Comparison of ENCODE assay signal across 14 cellular contexts in genomic region chr5:176373100-176373818, GRCh38. TPM values are rescaled to one million over a fixed set of nuclear protein-coding genes. Genes with fewer than 3 reads are reported as not detected.
A peak's percentile ranks its signal among the peaks of the same experiment; 100 is the strongest.
DNase-seq lines count a peak whose midpoint lies in the region; ATAC-seq and TF ChIP-seq lines count a peak whose summit lies in the region.
"Had no signal": no experiment of that assay in that cellular context is flagged by ENCODE, and none has a peak within 500 bp of the region (broad histone marks: within the 10 kb centered on the region; RNA-seq: fewer than 3 reads in every experiment).

No MANE protein-coding gene starts in this region.

- POLR2A ChIA-PET in IMR-90 (lab: Charles Lee; ENCODE audit: unreplicated experiment): no interaction called here
- POLR2A ChIA-PET in OCI-LY7 (lab: Charles Lee): interaction anchor here (0.6 to 1.4 kb wide), 3 partner anchors 8 to 555 kb away, joined by 3 to 6 read pairs (median 5); partner anchors contain the start of gene KIAA1191
- POLR2A ChIA-PET in SK-N-SH (lab: Yijun Ruan, JAX): interaction anchor here (2.1 to 2.3 kb wide), 2 partner anchors 11 to 15 kb away, joined by 7 read pairs; partner anchors contain the start of genes HIGD2A, KIAA1191 and NOP16

- no peak overlapping the region for H3K4me3 ChIP-seq in IMR-90 (ENCODE audit: insufficient read depth, low read depth, low read length)
- peak overlapping the region in 1 of 4 donors; percentile 7 for H3K4me3 ChIP-seq in adrenal gland
- no peak overlapping the region for H3K4me3 ChIP-seq in OCI-LY7 (ENCODE audit: low read depth, low read length, poor library complexity, severe bottlenecking)
- H3K4me3 ChIP-seq in SK-N-SH (ENCODE audit: low read depth in 2 of 2, low read length in 1 of 2): no peak overlapping the region

- H2BK120ac ChIP-seq in IMR-90 (ENCODE audit: low read depth, low read length): no peak overlapping the region

- no peaks in the 10 kb centered on the region for H3K9me3 Mint-ChIP-seq in stimulated activated naive B cell treated with anti-CD40 and anti-IgM and Interleukin-4, amounts not matched to agents 10 μg/mL and 1 μg/mL and 100 μg/mL, for 72 hours
- H3K9me3 Mint-ChIP-seq: activated T-helper 17 cell treated with anti-CD3 and anti-CD28 coated beads, Interleukin-2, amount 50 U/mL, for 72 hours; CD14-positive monocyte had no signal

- TF ChIP-seq RAD21 in IMR-90 (IDR thresholded peaks at IDR 0.05; ENCODE audit: low read length) (no peak), SK-N-SH (IDR thresholded peaks at IDR 0.05; ENCODE audit: low read length) (no peak)

- in situ Hi-C loops in IMR-90 (cut with MboI; ENCODE audit: low sequenced_read_pairs): no loop called here

- no peak overlapping the region for H4K8ac ChIP-seq in IMR-90 (ENCODE audit: low read depth in 2 of 2, low read length in 2 of 2)

- no peak overlapping the region for H2BK15ac ChIP-seq in IMR-90 (ENCODE audit: low read depth, low read length)

- no peak overlapping the region for H3K23ac ChIP-seq in IMR-90 (ENCODE audit: low read depth, low read length)

- no peak overlapping the region for H2AK9ac ChIP-seq in IMR-90 (replicated peaks; ENCODE audit: low read depth, low read length, poor library complexity)

- no peaks in the 10 kb centered on the region for H3K4me1 ChIP-seq in IMR-90 (ENCODE audit: control insufficient read depth, insufficient read depth, low read length)
- peaks cover 13 to 16% of the 10 kb centered on the region in 2 donors for H3K4me1 ChIP-seq in adrenal gland (replicated peaks in 1 of 2)
- H3K4me1 ChIP-seq in OCI-LY7 (ENCODE audit: insufficient read depth, low read length, poor library complexity, severe bottlenecking): peaks cover 3% of the 10 kb centered on the region
- no peaks in the 10 kb centered on the region for H3K4me1 ChIP-seq in SK-N-SH (ENCODE audit: control insufficient read depth in 1 of 2, insufficient read depth in 2 of 2, low read depth in 1 of 2, low read length in 1 of 2)

- no peaks in the 10 kb centered on the region; the same call in 1 of the 2 replicates for H3K9me1 ChIP-seq in IMR-90 (ENCODE audit: insufficient read depth, low read length)

- H3K4me2 ChIP-seq in IMR-90 (ENCODE audit: low read depth, low read length) (no peak overlapping the region), OCI-LY7 (ENCODE audit: low read length) (no peak overlapping the region), SK-N-SH (no peak overlapping the region)

- H3K79me1 ChIP-seq in IMR-90 (ENCODE audit: low read depth in 1 of 2, low read length in 2 of 2): no peaks in the 10 kb centered on the region; a peak in 1 of 4 replicates

- H3K27me3 Mint-ChIP-seq in stimulated activated naive B cell treated with anti-CD40 and anti-IgM and Interleukin-4, amounts not matched to agents 10 μg/mL and 1 μg/mL and 100 μg/mL, for 72 hours: no peaks in the 10 kb centered on the region
- H3K27me3 Mint-ChIP-seq: activated T-helper 17 cell treated with anti-CD3 and anti-CD28 coated beads, Interleukin-2, amount 50 U/mL, for 72 hours had no signal

- DNase-seq in IMR-90 (peak; percentile 9), adrenal gland (peak in 6 of 7 donors; percentile 62 to 88 (median 76)), left ventricle myocardium superior (no peak), OCI-LY7 (ENCODE audit: low spot score) (no peak), SK-N-SH (no peak)
- no peak for DNase-seq in stimulated activated naive B cell treated with anti-CD40 and anti-IgM and Interleukin-4, amounts not matched to agents 10 μg/mL and 1 μg/mL and 100 μg/mL, for 72 hours
- DNase-seq in effector CD4-positive, alpha-beta T cell: no peak
- DNase-seq: DMS79, GOT3, NCI-H1417 treated with DMSO at 0.1 percent for 48 hours, NCI-H345, WERI-Rb-1 had no signal

- no peak overlapping the region for H4K5ac ChIP-seq in IMR-90 (ENCODE audit: low read depth, low read length)

- no peak overlapping the region for H3K56ac ChIP-seq in IMR-90 (ENCODE audit: extremely low read depth, insufficient read depth, low read length)

- intact Hi-C loops in IMR-90 (cut with micrococcal nuclease): no loop called here
- intact Hi-C loops in adrenal gland (cut with DNase I): no loop called here
- intact Hi-C loops in left ventricle myocardium superior (cut with micrococcal nuclease): no loop called here
- intact Hi-C loops in OCI-LY7 (cut with micrococcal nuclease; ENCODE audit: unreplicated experiment): no loop called here

- peaks cover 6 to 8% of the 10 kb centered on the region in 2 donors for H3K4me1 Mint-ChIP-seq in stimulated activated naive B cell treated with anti-CD40 and anti-IgM and Interleukin-4, amounts not matched to agents 10 μg/mL and 1 μg/mL and 100 μg/mL, for 72 hours
- H3K4me1 Mint-ChIP-seq: activated T-helper 17 cell treated with anti-CD3 and anti-CD28 coated beads, Interleukin-2, amount 50 U/mL, for 72 hours had no signal

- H3K36me3 Mint-ChIP-seq in stimulated activated naive B cell treated with anti-CD40 and anti-IgM and Interleukin-4, amounts not matched to agents 10 μg/mL and 1 μg/mL and 100 μg/mL, for 72 hours: peaks cover 18 to 52% of the 10 kb centered on the region in 2 donors
- H3K36me3 Mint-ChIP-seq: CD14-positive monocyte had no signal

- H3K36me3 ChIP-seq in IMR-90 (ENCODE audit: control insufficient read depth, insufficient read depth, low read length) (peaks cover 28% of the 10 kb centered on the region), adrenal gland (replicated peaks in 1 of 2) (peaks cover 0 to 16% of the 10 kb centered on the region in 2 donors), OCI-LY7 (ENCODE audit: insufficient read depth, low read length) (no peaks in the 10 kb centered on the region), SK-N-SH (replicated peaks in 1 of 2; ENCODE audit: control insufficient read depth in 1 of 2, insufficient read depth in 2 of 2, low read length in 1 of 2) (peaks cover 4 to 18% of the 10 kb centered on the region in 2 experiments)

- H3K14ac ChIP-seq in IMR-90 (replicated peaks; ENCODE audit: low read depth, low read length): no peak overlapping the region

- no peak overlapping the region for H3K18ac ChIP-seq in IMR-90 (ENCODE audit: low read depth, low read length)

- H3K9ac ChIP-seq in IMR-90 (ENCODE audit: low read depth, low read length): no peak overlapping the region
- no peak overlapping the region for H3K9ac ChIP-seq in SK-N-SH

- TF ChIP-seq CTCF in IMR-90 (conservative IDR thresholded peaks at IDR 0.05; ENCODE audit: low read depth, low read length) (no peak), adrenal gland (IDR thresholded peaks at IDR 0.05) (no peak), OCI-LY7 (conservative IDR thresholded peaks at IDR 0.05; ENCODE audit: low read length) (no peak), SK-N-SH (IDR thresholded peaks at IDR 0.05) (no peak)

- BruUV-seq in IMR-90 (replicated peaks; lab: Mats Ljungman, UMichigan) (no TSS peak), OCI-LY7 (replicated peaks; lab: Mats Ljungman, UMichigan) (no TSS peak)

- H2AK5ac ChIP-seq in IMR-90 (ENCODE audit: low read depth, low read length): no peak overlapping the region

- peak overlapping the region; percentile 57 for H3K27ac Mint-ChIP-seq in stimulated activated naive B cell treated with anti-CD40 and anti-IgM and Interleukin-4, amounts not matched to agents 10 μg/mL and 1 μg/mL and 100 μg/mL, for 72 hours
- H3K27ac Mint-ChIP-seq: activated T-helper 17 cell treated with anti-CD3 and anti-CD28 coated beads, Interleukin-2, amount 50 U/mL, for 72 hours had no signal

- H3K9me3 ChIP-seq in IMR-90 (ENCODE audit: control insufficient read depth, insufficient read depth, low read length): no peaks in the 10 kb centered on the region
- no peaks in the 10 kb centered on the region for H3K9me3 ChIP-seq in adrenal gland (replicated peaks in 1 of 3)
- H3K9me3 ChIP-seq in OCI-LY7 (ENCODE audit: low read length): no peaks in the 10 kb centered on the region
- no peaks in the 10 kb centered on the region for H3K9me3 ChIP-seq in SK-N-SH

- no peak for TF ChIP-seq EP300 in SK-N-SH (IDR thresholded peaks at IDR 0.05; ENCODE audit: borderline replicate concordance in 1 of 2, low read depth in 1 of 2, low read length in 1 of 2)

- H3K79me2 ChIP-seq in OCI-LY7 (ENCODE audit: insufficient read depth, low read depth, low read length) (no peaks in the 10 kb centered on the region), SK-N-SH (ENCODE audit: insufficient read depth) (no peaks in the 10 kb centered on the region)

- dilution Hi-C loops in IMR-90 (cut with HindIII; ENCODE audit: low sequenced_read_pairs, unreplicated experiment): no loop called here

- H3K4ac ChIP-seq in IMR-90 (ENCODE audit: low read depth, low read length): no peak overlapping the region

- no peaks in the 10 kb centered on the region for H3F3A ChIP-seq in SK-N-SH (replicated peaks; ENCODE audit: insufficient read depth)

- no peak overlapping the region for H3K27ac ChIP-seq in IMR-90 (ENCODE audit: insufficient read depth, low read length)
- H3K27ac ChIP-seq in adrenal gland: peak overlapping the region in 3 of 5 donors; percentile 8 to 71 (median 30)
- H3K27ac ChIP-seq in OCI-LY7 (ENCODE audit: low read depth, low read length, poor library complexity, severe bottlenecking): no peak overlapping the region
- H3K27ac ChIP-seq in SK-N-SH (ENCODE audit: low read depth in 2 of 2, low read length in 1 of 2): no peak overlapping the region
- H3K27ac ChIP-seq: WERI-Rb-1 had no signal

- H3K9me2 ChIP-seq in OCI-LY7 (ENCODE audit: insufficient read depth, low read length): no peaks in the 10 kb centered on the region
- H3K9me2 ChIP-seq in SK-N-SH: no peaks in the 10 kb centered on the region

- H3K27me3 ChIP-seq in IMR-90 (ENCODE audit: control insufficient read depth, insufficient read depth, low read length) (no peaks in the 10 kb centered on the region), adrenal gland (no peaks in the 10 kb centered on the region), SK-N-SH (ENCODE audit: insufficient read depth) (no peaks in the 10 kb centered on the region)

- WGBS in IMR-90 (ENCODE audit: extremely low coverage in 2 of 2, insufficient read length in 1 of 2), 2 experiments: 62% methylated on average over 3 of the region's 7 CpGs; no CpG with 5 or more reads in 1 of the 2 experiments
- WGBS in adrenal gland, 4 donors: 39 to 45% (median 44%) methylated on average over 7 of the region's 7 CpGs
- WGBS in SK-N-SH (ENCODE audit: low lambda C conversion rate): 94% methylated on average over 7 of the region's 7 CpGs

- ATAC-seq in IMR-90 (ENCODE audit: low read depth): no peak
- peak; percentile 60 for ATAC-seq in left ventricle myocardium superior
- ATAC-seq in stimulated activated naive B cell treated with anti-CD40 and anti-IgM and Interleukin-4, amounts not matched to agents 10 μg/mL and 1 μg/mL and 100 μg/mL, for 72 hours (replicated peaks): peak; percentile 85 to 89
- ATAC-seq: activated T-helper 17 cell treated with anti-CD3 and anti-CD28 coated beads, Interleukin-2, amount 50 U/mL, for 72 hours had no signal

- H2BK20ac ChIP-seq in IMR-90 (ENCODE audit: low read depth, low read length): no peak overlapping the region

- H4K91ac ChIP-seq in IMR-90 (ENCODE audit: insufficient read depth, low read depth, low read length): no peak overlapping the region

- no peak overlapping the region for H2BK5ac ChIP-seq in IMR-90 (ENCODE audit: low read depth, low read length, poor library complexity, severe bottlenecking)

- no peaks in the 10 kb centered on the region for H4K20me1 ChIP-seq in IMR-90 (ENCODE audit: insufficient read depth, low read length)
- H4K20me1 ChIP-seq in OCI-LY7 (ENCODE audit: insufficient read depth, low read length): no peaks in the 10 kb centered on the region; the same call in 1 of the 2 replicates
- no peaks in the 10 kb centered on the region for H4K20me1 ChIP-seq in SK-N-SH (ENCODE audit: insufficient read depth)

- TF ChIP-seq POLR2A in IMR-90 (IDR thresholded peaks at IDR 0.05; ENCODE audit: low read depth, low read length) (no peak), adrenal gland (IDR thresholded peaks at IDR 0.05) (no peak)

- no peak overlapping the region for H3K4me3 Mint-ChIP-seq in stimulated activated naive B cell treated with anti-CD40 and anti-IgM and Interleukin-4, amounts not matched to agents 10 μg/mL and 1 μg/mL and 100 μg/mL, for 72 hours
- H3K4me3 Mint-ChIP-seq: activated T-helper 17 cell treated with anti-CD3 and anti-CD28 coated beads, Interleukin-2, amount 50 U/mL, for 72 hours had no signal

- CTCF ChIA-PET in IMR-90 (lab: Yijun Ruan, JAX) (interaction anchor here (0.9 kb wide), 1 partner anchor 644 kb away, joined by 3 read pairs; no protein-coding TSS in a partner anchor), OCI-LY7 (lab: Charles Lee; ENCODE audit: unreplicated experiment) (no interaction called here), SK-N-SH (lab: Yijun Ruan, JAX) (no interaction called here)

- H2AFZ ChIP-seq in IMR-90 (replicated peaks; ENCODE audit: low read length, poor library complexity): no peak overlapping the region
- no peak overlapping the region for H2AFZ ChIP-seq in OCI-LY7 (ENCODE audit: low read length)
- no peak overlapping the region for H2AFZ ChIP-seq in SK-N-SH (ENCODE audit: low read depth)

RNA-seq across cellular contexts. Expression of gene ARL10, which starts 8.0 kb away (rescaled TPM):
- total RNA-seq in IMR-90 (2012; rRNA removed): 3.6 and 4.4 TPM in 2 replicates
- polyA plus RNA-seq in IMR-90 (2012; rRNA removed): 5.0 and 6.0 TPM in 2 replicates
- polyA plus RNA-seq in IMR-90 (2012; cell fraction: cytosol; rRNA removed): 1.3 and 1.5 TPM in 2 replicates
- polyA plus RNA-seq in IMR-90 (2012; cell fraction: nucleus; rRNA removed; ENCODE audit: low replicate concordance): 17.8 and 20.2 TPM in 2 replicates
- 1 to 10 TPM; 1.6 to 8.8 (median 2.8) TPM for total RNA-seq in adrenal gland
- polyA plus RNA-seq in adrenal gland: 1 to 10 TPM; 1.9 to 6.1 (median 3.5) TPM
- total RNA-seq in left ventricle myocardium superior: 4.4 TPM
- total RNA-seq in OCI-LY7 (2014; rRNA removed; shearing (Covaris generic)): 0.03 TPM in 1 of 2 replicates, not detected in the other
- 0.04 and 0.06 TPM in 2 replicates for total RNA-seq in OCI-LY7 (2022)
- 4.6 and 7.8 TPM in 2 replicates for polyA plus RNA-seq in SK-N-SH (2012; rRNA removed)
- polyA plus RNA-seq in SK-N-SH (2012; cell fraction: cytosol; rRNA removed): 3.6 and 5.7 TPM in 2 replicates
- 27.9 and 49.3 TPM in 2 replicates for polyA plus RNA-seq in SK-N-SH (2012; cell fraction: nucleus; rRNA removed)

RNA-seq across cellular contexts. Expression of gene KIAA1191, which starts 11.7 kb away (rescaled TPM):
- total RNA-seq in IMR-90 (2012; rRNA removed) (107 and 124 TPM in 2 replicates), adrenal gland (100 to 1,000 TPM in 6 of 8 donors, 10 to 100 TPM in 2; 90.9 to 127 (median 108) TPM), left ventricle myocardium superior (82.2 TPM), OCI-LY7 (2022) (41.2 and 42.1 TPM in 2 replicates)
- polyA plus RNA-seq in IMR-90 (2012; rRNA removed) (107 and 114 TPM in 2 replicates), adrenal gland (10 to 100 TPM; 52.9 to 86.4 (median 61.8) TPM), SK-N-SH (2012; rRNA removed) (100 and 127 TPM in 2 replicates)
- 58.0 and 98.4 TPM in 2 replicates for polyA plus RNA-seq in IMR-90 (2012; cell fraction: cytosol; rRNA removed)
- 60.4 and 66.6 TPM in 2 replicates for polyA plus RNA-seq in IMR-90 (2012; cell fraction: nucleus; rRNA removed; ENCODE audit: low replicate concordance)
- 27.5 and 33.3 TPM in 2 replicates for total RNA-seq in OCI-LY7 (2014; rRNA removed; shearing (Covaris generic))
- polyA plus RNA-seq in SK-N-SH (2012; cell fraction: cytosol; rRNA removed): 75.8 and 102 TPM in 2 replicates
- 46.0 and 69.3 TPM in 2 replicates for polyA plus RNA-seq in SK-N-SH (2012; cell fraction: nucleus; rRNA removed)

RNA-seq across cellular contexts. Expression of gene NOP16, which starts 15.1 kb away (rescaled TPM):
- 28.0 and 33.3 TPM in 2 replicates for total RNA-seq in IMR-90 (2012; rRNA removed)
- 60.4 and 61.3 TPM in 2 replicates for polyA plus RNA-seq in IMR-90 (2012; rRNA removed)
- polyA plus RNA-seq in IMR-90 (2012; cell fraction: cytosol; rRNA removed): 40.4 and 78.7 TPM in 2 replicates
- polyA plus RNA-seq in IMR-90 (2012; cell fraction: nucleus; rRNA removed; ENCODE audit: low replicate concordance): 71.5 and 77.8 TPM in 2 replicates
- total RNA-seq in adrenal gland: 10 to 100 TPM in 4 of 8 donors, 1 to 10 TPM in 4; 6.2 to 53.3 (median 13.8) TPM
- polyA plus RNA-seq in adrenal gland: 10 to 100 TPM; 49.5 to 62.1 (median 57.0) TPM
- 19.0 TPM for total RNA-seq in left ventricle myocardium superior
- total RNA-seq in OCI-LY7 (2014; rRNA removed; shearing (Covaris generic)): 83.8 and 91.5 TPM in 2 replicates
- total RNA-seq in OCI-LY7 (2022): 63.8 and 86.4 TPM in 2 replicates
- 158 and 161 TPM in 2 replicates for polyA plus RNA-seq in SK-N-SH (2012; rRNA removed)
- 134 and 136 TPM in 2 replicates for polyA plus RNA-seq in SK-N-SH (2012; cell fraction: cytosol; rRNA removed)
- 233 and 292 TPM in 2 replicates for polyA plus RNA-seq in SK-N-SH (2012; cell fraction: nucleus; rRNA removed)

RNA-seq across cellular contexts. Expression of gene HIGD2A, which starts 15.3 kb away (rescaled TPM):
- 33.3 and 35.0 TPM in 2 replicates for total RNA-seq in IMR-90 (2012; rRNA removed)
- polyA plus RNA-seq in IMR-90 (2012; rRNA removed): 131 and 146 TPM in 2 replicates
- 161 and 196 TPM in 2 replicates for polyA plus RNA-seq in IMR-90 (2012; cell fraction: cytosol; rRNA removed)
- 35.5 and 41.7 TPM in 2 replicates for polyA plus RNA-seq in IMR-90 (2012; cell fraction: nucleus; rRNA removed; ENCODE audit: low replicate concordance)
- 100 to 1,000 TPM; 138 to 262 (median 197) TPM for total RNA-seq in adrenal gland
- 100 to 1,000 TPM; 112 to 492 (median 244) TPM for polyA plus RNA-seq in adrenal gland
- total RNA-seq in left ventricle myocardium superior: 222 TPM
- total RNA-seq in OCI-LY7 (2014; rRNA removed; shearing (Covaris generic)): 140 and 223 TPM in 2 replicates
- total RNA-seq in OCI-LY7 (2022): 145 and 155 TPM in 2 replicates
- polyA plus RNA-seq in SK-N-SH (2012; rRNA removed): 211 and 213 TPM in 2 replicates
- polyA plus RNA-seq in SK-N-SH (2012; cell fraction: cytosol; rRNA removed): 139 and 190 TPM in 2 replicates
- 57.7 and 81.8 TPM in 2 replicates for polyA plus RNA-seq in SK-N-SH (2012; cell fraction: nucleus; rRNA removed)

RNA-seq across cellular contexts. Expression of gene CLTB, which starts 43.1 kb away (rescaled TPM):
- total RNA-seq in IMR-90 (2012; rRNA removed) (87.6 and 122 TPM in 2 replicates), adrenal gland (100 to 1,000 TPM; 129 to 198 (median 158) TPM), left ventricle myocardium superior (223 TPM), OCI-LY7 (2022) (44.5 and 53.0 TPM in 2 replicates)
- polyA plus RNA-seq in IMR-90 (2012; rRNA removed) (99.9 and 133 TPM in 2 replicates), adrenal gland (100 to 1,000 TPM; 118 to 299 (median 262) TPM), SK-N-SH (2012; rRNA removed) (85.9 and 91.2 TPM in 2 replicates)
- 126 and 155 TPM in 2 replicates for polyA plus RNA-seq in IMR-90 (2012; cell fraction: cytosol; rRNA removed)
- 82.7 and 83.9 TPM in 2 replicates for polyA plus RNA-seq in IMR-90 (2012; cell fraction: nucleus; rRNA removed; ENCODE audit: low replicate concordance)
- total RNA-seq in OCI-LY7 (2014; rRNA removed; shearing (Covaris generic)): 53.4 and 69.2 TPM in 2 replicates
- 67.0 and 82.5 TPM in 2 replicates for polyA plus RNA-seq in SK-N-SH (2012; cell fraction: cytosol; rRNA removed)
- polyA plus RNA-seq in SK-N-SH (2012; cell fraction: nucleus; rRNA removed): 37.1 and 45.6 TPM in 2 replicates

Comparison
In these comparisons a context has a peak if more than half of its experiments do, and no peak if none do; other contexts are left out.
1. DNase-seq: peak in IMR-90 (single experiment) and adrenal gland (6 of 7); none in left ventricle myocardium superior (single experiment), stimulated activated naive B cell treated with anti-CD40 and anti-IgM and Interleukin-4, amounts not matched to agents 10 μg/mL and 1 μg/mL and 100 μg/mL, for 72 hours (single experiment), OCI-LY7 (single experiment), SK-N-SH (single experiment) and effector CD4-positive, alpha-beta T cell (single experiment).
2. H3K27ac ChIP-seq: peak in adrenal gland (3 of 5); none in IMR-90 (single experiment), OCI-LY7 (single experiment) and SK-N-SH (0 of 2).